In the genomic region with DNA sequence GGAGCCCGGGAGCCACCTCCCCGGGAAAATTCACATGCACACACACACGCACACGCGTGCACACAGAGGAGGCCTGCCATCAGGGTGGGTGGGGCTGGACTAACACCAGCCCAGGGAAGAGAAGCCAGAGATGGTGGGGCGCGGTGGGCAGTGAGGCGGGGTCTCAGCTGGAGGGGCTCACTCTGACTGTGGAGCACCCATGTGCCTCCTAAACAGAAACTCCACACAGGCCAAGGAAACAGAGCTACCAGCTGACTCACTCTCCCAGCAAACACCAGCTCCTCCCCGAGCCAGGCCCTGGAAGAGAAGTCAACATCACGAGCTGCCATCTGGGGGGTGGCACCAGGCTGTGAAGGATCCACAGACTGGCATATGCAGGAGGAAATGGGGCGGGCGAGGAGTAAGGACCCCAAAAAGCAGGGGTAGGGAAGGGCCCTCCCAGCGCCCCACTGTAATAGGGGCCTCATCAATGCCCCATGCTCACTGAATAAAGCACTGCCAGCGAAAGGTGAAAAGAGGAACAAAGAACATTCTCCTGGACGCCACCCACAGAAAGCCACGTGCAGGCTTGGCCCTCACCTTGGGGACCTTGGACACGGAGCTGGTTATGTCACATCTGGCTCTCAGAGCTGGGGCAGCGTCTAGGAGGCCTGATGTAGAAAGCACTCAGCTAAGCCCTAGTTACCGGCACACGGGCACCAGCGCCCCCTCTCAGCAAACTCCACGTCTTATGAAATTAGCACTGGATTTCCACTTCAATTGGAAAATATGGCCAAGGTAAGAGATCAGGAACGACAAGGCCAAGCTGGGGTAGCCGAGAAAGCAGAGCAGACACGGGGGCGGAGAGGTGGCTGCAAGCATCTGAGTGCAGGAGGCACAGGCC, we compare ENCODE assay signal across 8 cellular contexts. TPM values are rescaled to one million over a fixed set of nuclear protein-coding genes. Genes with fewer than 3 reads are reported as not detected.
DNase-seq lines count a peak whose midpoint lies in the region; ATAC-seq and TF ChIP-seq lines count a peak whose summit lies in the region.

No MANE protein-coding gene starts in this region.

- no peaks in the 10 kb centered on the region for H4K20me1 ChIP-seq in IMR-90 (ENCODE audit: insufficient read depth, low read length)

- CTCF ChIA-PET in IMR-90 (lab: Yijun Ruan, JAX): interaction anchor here (0.8 to 1.2 kb wide), 4 partner anchors 15 to 30 kb away, joined by 3 to 6 read pairs (median 3); no protein-coding TSS in a partner anchor

- peak; percentile 46 for ATAC-seq in IMR-90 (ENCODE audit: low read depth)

- H3K9ac ChIP-seq in IMR-90 (ENCODE audit: low read depth, low read length): peak overlapping the region; percentile 54

- H3K27ac ChIP-seq in IMR-90 (ENCODE audit: insufficient read depth, low read length): peak overlapping the region; percentile 97
- peak overlapping the region; percentile 85 to 89 for H3K27ac ChIP-seq in ascending aorta
- H3K27ac ChIP-seq in sigmoid colon: peak overlapping the region; percentile 77 to 89 (median 86)

- TF ChIP-seq CTCF in IMR-90 (conservative IDR thresholded peaks at IDR 0.05; ENCODE audit: low read depth, low read length) (peak; percentile 32), ascending aorta (IDR thresholded peaks at IDR 0.05) (peak in 1 of 3 experiments; percentile 31), sigmoid colon (IDR thresholded peaks at IDR 0.05) (no peak)

- peak overlapping the region; percentile 84 for H2AFZ ChIP-seq in IMR-90 (replicated peaks; ENCODE audit: low read length, poor library complexity)

- peak overlapping the region; percentile 90 for H3K14ac ChIP-seq in IMR-90 (replicated peaks; ENCODE audit: low read depth, low read length)

- intact Hi-C loops in IMR-90 (cut with micrococcal nuclease): no loop called here
- intact Hi-C loops in ascending aorta (cut with DNase I): loop anchor here (1.0 to 10.0 kb wide), 6 partner anchors 8 to 804 kb away; a partner anchor contains a TSS
- intact Hi-C loops in sigmoid colon (cut with DNase I): no loop called here

- H4K91ac ChIP-seq in IMR-90 (ENCODE audit: insufficient read depth, low read depth, low read length): peak overlapping the region; percentile 94

- 21% methylated on average over 6 of the region's 26 CpGs; no CpG with 5 or more reads in 1 of the 2 experiments for WGBS in IMR-90 (ENCODE audit: extremely low coverage in 2 of 2, insufficient read length in 1 of 2), 2 experiments
- WGBS in sigmoid colon, 2 donors: 29 to 53% methylated on average over 26 of the region's 26 CpGs

- H4K8ac ChIP-seq in IMR-90 (ENCODE audit: low read depth in 2 of 2, low read length in 2 of 2): peak overlapping the region; percentile 80 to 97

- no peaks in the 10 kb centered on the region for H3K36me3 ChIP-seq in IMR-90 (ENCODE audit: control insufficient read depth, insufficient read depth, low read length)
- no peaks in the 10 kb centered on the region for H3K36me3 ChIP-seq in ascending aorta
- no peaks in the 10 kb centered on the region for H3K36me3 ChIP-seq in sigmoid colon

- DNase-seq in SIG-M5 treated with dmso at 0.1 percent for 504 hours (lab: John Stamatoyannopoulos, UW; ENCODE audit: unreplicated experiment): peak; percentile 8
- no peak for DNase-seq in SIG-M5 (lab: John Stamatoyannopoulos, UW)
- DNase-seq in IMR-90: peak; percentile 85
- peak; percentile 76 to 91 for DNase-seq in ascending aorta (ENCODE audit: low spot score in 2 of 2)
- DNase-seq in hypothalamus (lab: John Stamatoyannopoulos, UW): peak in 41 of 51 donors; percentile 33 to 90 (median 73)
- DNase-seq in sigmoid colon: peak; percentile 89
- no peak for DNase-seq in activated CD4-positive, CD25-positive, alpha-beta regulatory T cell (lab: John Stamatoyannopoulos, UW)
- no peak for DNase-seq in NCI-H1105 (lab: John Stamatoyannopoulos, UW)

- H3K4me2 ChIP-seq in IMR-90 (ENCODE audit: low read depth, low read length): peak overlapping the region; percentile 53

- peak overlapping the region; percentile 84 for H3K23ac ChIP-seq in IMR-90 (ENCODE audit: low read depth, low read length)

- dilution Hi-C loops in IMR-90 (cut with HindIII; ENCODE audit: low sequenced_read_pairs, unreplicated experiment): no loop called here

- in situ Hi-C loops in IMR-90 (cut with MboI; ENCODE audit: low sequenced_read_pairs): no loop called here

- peak overlapping the region; percentile 81 for H3K56ac ChIP-seq in IMR-90 (ENCODE audit: extremely low read depth, insufficient read depth, low read length)

- peaks cover 15% of the 10 kb centered on the region for H3K9me1 ChIP-seq in IMR-90 (ENCODE audit: insufficient read depth, low read length)

- H4K5ac ChIP-seq in IMR-90 (ENCODE audit: low read depth, low read length): peak overlapping the region; percentile 94

- H2BK15ac ChIP-seq in IMR-90 (ENCODE audit: low read depth, low read length): peak overlapping the region; percentile 69; the same call in 2 of the 3 replicates

- peak overlapping the region; percentile 98 for H2BK5ac ChIP-seq in IMR-90 (ENCODE audit: low read depth, low read length, poor library complexity, severe bottlenecking)

- peak in 1 of 4 donors; percentile 63 for TF ChIP-seq EP300 in sigmoid colon (IDR thresholded peaks at IDR 0.05)

- peak overlapping the region; percentile 83 for H3K18ac ChIP-seq in IMR-90 (ENCODE audit: low read depth, low read length)

- TF ChIP-seq RAD21 in IMR-90 (IDR thresholded peaks at IDR 0.05; ENCODE audit: low read length): peak; percentile 32; the same call in 1 of the 2 replicates

- peak overlapping the region; percentile 88 for H2BK20ac ChIP-seq in IMR-90 (ENCODE audit: low read depth, low read length)

- BruUV-seq in IMR-90 (replicated peaks; lab: Mats Ljungman, UMichigan): no TSS peak

- H3K79me1 ChIP-seq in IMR-90 (ENCODE audit: low read depth in 1 of 2, low read length in 2 of 2): peaks cover 3 to 32% of the 10 kb centered on the region in 2 experiments; a peak in 3 of 4 replicates

- H3K9me3 ChIP-seq in IMR-90 (ENCODE audit: control insufficient read depth, insufficient read depth, low read length) (no peaks in the 10 kb centered on the region), ascending aorta (no peaks in the 10 kb centered on the region), sigmoid colon (no peaks in the 10 kb centered on the region)

- TF ChIP-seq POLR2A in IMR-90 (IDR thresholded peaks at IDR 0.05; ENCODE audit: low read depth, low read length): peak; percentile 49; the same call in 1 of the 2 replicates
- peak in 1 of 2 donors; percentile 22 for TF ChIP-seq POLR2A in sigmoid colon (IDR thresholded peaks at IDR 0.05)

- H3K27me3 ChIP-seq in IMR-90 (ENCODE audit: control insufficient read depth, insufficient read depth, low read length) (no peaks in the 10 kb centered on the region), ascending aorta (no peaks in the 10 kb centered on the region), sigmoid colon (no peaks in the 10 kb centered on the region)

- H2AK9ac ChIP-seq in IMR-90 (replicated peaks; ENCODE audit: low read depth, low read length, poor library complexity): peak overlapping the region; percentile 100

- H3K4me3 ChIP-seq in IMR-90 (ENCODE audit: insufficient read depth, low read depth, low read length) (no peak overlapping the region), ascending aorta (peak overlapping the region; percentile 5 to 58), sigmoid colon (peak overlapping the region in 3 of 4 donors; percentile 16 to 36 (median 31))

- H3K4me1 ChIP-seq in IMR-90 (ENCODE audit: control insufficient read depth, insufficient read depth, low read length): peaks cover 43% of the 10 kb centered on the region
- peaks cover 45 to 52% of the 10 kb centered on the region in 2 donors for H3K4me1 ChIP-seq in ascending aorta
- peaks cover 0 to 65% (median 59%) of the 10 kb centered on the region in 4 donors for H3K4me1 ChIP-seq in sigmoid colon

- peak overlapping the region; percentile 92 for H2AK5ac ChIP-seq in IMR-90 (ENCODE audit: low read depth, low read length)

- H2BK120ac ChIP-seq in IMR-90 (ENCODE audit: low read depth, low read length): peak overlapping the region; percentile 94

- POLR2A ChIA-PET in IMR-90 (lab: Charles Lee; ENCODE audit: unreplicated experiment): interaction anchor here (0.6 kb wide), 1 partner anchor 608 kb away, joined by 3 read pairs; no protein-coding TSS in a partner anchor

- H3K4ac ChIP-seq in IMR-90 (ENCODE audit: low read depth, low read length): peak overlapping the region; percentile 98

TF ChIP-seq in IMR-90, 13 proteins besides CTCF, POLR2A, EP300 and RAD21 (continues in another document):
- TF ChIP-seq, protein P1, sequence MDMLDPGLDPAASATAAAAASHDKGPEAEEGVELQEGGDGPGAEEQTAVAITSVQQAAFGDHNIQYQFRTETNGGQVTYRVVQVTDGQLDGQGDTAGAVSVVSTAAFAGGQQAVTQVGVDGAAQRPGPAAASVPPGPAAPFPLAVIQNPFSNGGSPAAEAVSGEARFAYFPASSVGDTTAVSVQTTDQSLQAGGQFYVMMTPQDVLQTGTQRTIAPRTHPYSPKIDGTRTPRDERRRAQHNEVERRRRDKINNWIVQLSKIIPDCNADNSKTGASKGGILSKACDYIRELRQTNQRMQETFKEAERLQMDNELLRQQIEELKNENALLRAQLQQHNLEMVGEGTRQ (IDR thresholded peaks at IDR 0.05; ENCODE audit: low read depth, low read length): peak; percentile 29; the same call in 1 of the 2 replicates
- TF ChIP-seq CEBPB (IDR thresholded peaks at IDR 0.05; ENCODE audit: low read depth, low read length): no peak
- peak; percentile 47; the same call in 1 of the 2 replicates for TF ChIP-seq MXI1 (IDR thresholded peaks at IDR 0.05; ENCODE audit: borderline replicate concordance, low read depth, low read length)
- TF ChIP-seq SMC3 (IDR thresholded peaks at IDR 0.05; ENCODE audit: low read depth, low read length): 0 out of 2 replicates have a peak, but pooled peaks have one; percentile 5
- no peak for TF ChIP-seq RFX5 (IDR thresholded peaks at IDR 0.05; ENCODE audit: low read depth, low read length)
- TF ChIP-seq MAZ (IDR thresholded peaks at IDR 0.05; ENCODE audit: borderline replicate concordance, low read depth, low read length): no peak
- 0 out of 2 replicates have a peak, but pooled peaks have one; percentile 5 for TF ChIP-seq NFE2L2 (IDR thresholded peaks at IDR 0.05; ENCODE audit: low read depth, low read length)
- TF ChIP-seq RCOR1 (IDR thresholded peaks at IDR 0.05; ENCODE audit: insufficient replicate concordance, low read length): no peak

RNA-seq across cellular contexts. Expression of a gene that starts 8.4 kb away (rescaled TPM):
- total RNA-seq in IMR-90 (2012; rRNA removed): 16.8 and 20.0 TPM in 2 replicates
- polyA plus RNA-seq in IMR-90 (2012; rRNA removed): 62.1 and 76.2 TPM in 2 replicates
- polyA plus RNA-seq in IMR-90 (2012; cell fraction: cytosol; rRNA removed): 39.3 and 68.1 TPM in 2 replicates
- polyA plus RNA-seq in IMR-90 (2012; cell fraction: nucleus; rRNA removed; ENCODE audit: low replicate concordance): 179 and 366 TPM in 2 replicates
- total RNA-seq in ascending aorta: 249 TPM
- total RNA-seq in sigmoid colon: 10 to 100 TPM; 26.3 to 67.0 (median 30.3) TPM
- polyA plus RNA-seq in sigmoid colon: 100 to 1,000 TPM; 127 to 169 (median 130) TPM

RNA-seq across cellular contexts. Expression of a gene that starts 43.0 kb away (rescaled TPM):
- total RNA-seq in IMR-90 (2012; rRNA removed) (1.8 and 2.5 TPM in 2 replicates), ascending aorta (30.2 TPM), sigmoid colon (10 to 100 TPM in 1 of 4 donors, 1 to 10 TPM in 3; 2.0 to 10.2 (median 7.3) TPM)
- polyA plus RNA-seq in IMR-90 (2012; rRNA removed) (3.9 and 5.2 TPM in 2 replicates), sigmoid colon (1 to 10 TPM; 3.5 to 6.6 (median 4.1) TPM)
- polyA plus RNA-seq in IMR-90 (2012; cell fraction: cytosol; rRNA removed): 5.9 and 6.5 TPM in 2 replicates
- polyA plus RNA-seq in IMR-90 (2012; cell fraction: nucleus; rRNA removed; ENCODE audit: low replicate concordance): 28.6 and 32.1 TPM in 2 replicates

Comparison
In these comparisons a context has a peak if more than half of its experiments do, and no peak if none do; other contexts are left out.
1. DNase-seq: peak in SIG-M5 treated with dmso at 0.1 percent for 504 hours (single experiment), IMR-90 (single experiment), ascending aorta (2 of 2), hypothalamus (41 of 51) and sigmoid colon (single experiment); none in SIG-M5 (single experiment), activated CD4-positive, CD25-positive, alpha-beta regulatory T cell (0 of 4) and NCI-H1105 (single experiment).
2. Peak in every context shown above with its lines, with median percentiles within 50 percentile points of each other: H3K27ac ChIP-seq.